In genomic region chr19:12055784-12056183, GRCh38 we compare ENCODE assay signal across 1 cellular context.
TF ChIP-seq lines count a peak whose summit lies in the region.

No MANE protein-coding gene starts in this region.

TF ChIP-seq in H1, 55 proteins besides CTCF, POLR2A, EP300 and RAD21:
- TF ChIP-seq JUN (IDR thresholded peaks at IDR 0.05; ENCODE audit: low read depth, low read length) = no peak
- no peak for TF ChIP-seq TBP (IDR thresholded peaks at IDR 0.05; ENCODE audit: low read depth, low read length)
- TF ChIP-seq ZNF274 (IDR thresholded peaks at IDR 0.05; ENCODE audit: borderline replicate concordance, extremely low read depth, low read length) = no peak
- no peak for TF ChIP-seq CEBPB (IDR thresholded peaks at IDR 0.05; ENCODE audit: low read depth, low read length)
- no peak for TF ChIP-seq RNF2 (IDR thresholded peaks at IDR 0.05; ENCODE audit: borderline replicate concordance, low read depth, low read length, missing control alignments, poor library complexity, severe bottlenecking)
- TF ChIP-seq CBX5 (IDR thresholded peaks at IDR 0.05; ENCODE audit: low read depth, low read length) = no peak
- no peak for TF ChIP-seq TCF12 (IDR thresholded peaks at IDR 0.05; ENCODE audit: low read depth, low read length)
- no peak for TF ChIP-seq SAP30 (IDR thresholded peaks at IDR 0.05; ENCODE audit: insufficient read depth, insufficient replicate concordance, low read length)
- no peak for TF ChIP-seq KDM5A (IDR thresholded peaks at IDR 0.05; ENCODE audit: low read length)
- no peak for TF ChIP-seq TAF1 (IDR thresholded peaks at IDR 0.05; ENCODE audit: low read depth, low read length)
- TF ChIP-seq SUZ12 (IDR thresholded peaks at IDR 0.05; ENCODE audit: low read length) = no peak
- TF ChIP-seq MAX (IDR thresholded peaks at IDR 0.05) = no peak
- TF ChIP-seq CREB1 (IDR thresholded peaks at IDR 0.05) = no peak
- no peak for TF ChIP-seq CHD2 (IDR thresholded peaks at IDR 0.05; ENCODE audit: low read length)
- TF ChIP-seq SRF (IDR thresholded peaks at IDR 0.05; ENCODE audit: low read depth, low read length) = no peak
